In genomic region chr1:234979316-234980223, GRCh38 we compare ENCODE assay signal across 8 cellular contexts.
DNase-seq lines count a peak whose midpoint lies in the region; ATAC-seq, FAIRE-seq and TF ChIP-seq lines count a peak whose summit lies in the region.

No MANE protein-coding gene starts in this region.

- FAIRE-seq in endothelial cell of umbilical vein (lab: Jason Lieb, UNC) = no peak

- H3K27ac ChIP-seq in endothelial cell of umbilical vein (ENCODE audit: insufficient read depth, low read depth, low read length) (peak overlapping the region; percentile 88), sigmoid colon (peak overlapping the region; percentile 82 to 96 (median 86))

- no peaks in the 10 kb centered on the region for H3K79me2 ChIP-seq in endothelial cell of umbilical vein (ENCODE audit: control insufficient read depth, insufficient read depth, low read length)

- peaks cover 73% of the 10 kb centered on the region for H3K4me1 ChIP-seq in endothelial cell of umbilical vein (ENCODE audit: control insufficient read depth, extremely low read depth, insufficient read depth, low read length)
- peaks cover 0 to 65% (median 59%) of the 10 kb centered on the region in 4 donors for H3K4me1 ChIP-seq in sigmoid colon

- H3K27me3 ChIP-seq in endothelial cell of umbilical vein (ENCODE audit: control insufficient read depth in 2 of 2, insufficient read depth in 2 of 2, low read length in 2 of 2) (no peaks in the 10 kb centered on the region), sigmoid colon (no peaks in the 10 kb centered on the region)

- TF ChIP-seq CTCF in GM12864 (IDR thresholded peaks at IDR 0.05; ENCODE audit: low read depth, low read length, missing control alignments) (no peak), endothelial cell of umbilical vein (IDR thresholded peaks at IDR 0.05; ENCODE audit: extremely low read depth in 1 of 2, insufficient read depth in 1 of 2, low read depth in 1 of 2, low read length in 2 of 2) (no peak), sigmoid colon (IDR thresholded peaks at IDR 0.05) (no peak), GM20000 (IDR thresholded peaks at IDR 0.05; ENCODE audit: extremely low read depth, missing control alignments) (no peak)

- WGBS in sigmoid colon, 2 donors = 57 to 66% methylated on average over 14 of the region's 14 CpGs

- H3K4me2 ChIP-seq in endothelial cell of umbilical vein (ENCODE audit: insufficient read depth, low read length) = peak overlapping the region; percentile 1

- H3K36me3 ChIP-seq in endothelial cell of umbilical vein (ENCODE audit: control insufficient read depth in 2 of 2, extremely low read depth in 1 of 2, insufficient read depth in 2 of 2, low read length in 2 of 2) (no peaks in the 10 kb centered on the region), sigmoid colon (no peaks in the 10 kb centered on the region)

- H3K4me3 ChIP-seq in GM12864 (ENCODE audit: low read depth, low read length) = peak overlapping the region; percentile 38; the same call in 1 of the 2 replicates
- H3K4me3 ChIP-seq in endothelial cell of umbilical vein (replicated peaks in 1 of 3; ENCODE audit: insufficient read depth in 1 of 3, low read depth in 1 of 3, low read length in 3 of 3) = no peak overlapping the region
- H3K4me3 ChIP-seq in sigmoid colon = peak overlapping the region in 2 of 4 donors; percentile 8 to 15

- BruUV-seq in endothelial cell of umbilical vein (replicated peaks; lab: Mats Ljungman, UMichigan) = no TSS peak

- no peak for ATAC-seq in HG02623 (IDR thresholded peaks at IDR 0.05; ENCODE audit: unreplicated experiment)

- TF ChIP-seq POLR2A in endothelial cell of umbilical vein (IDR thresholded peaks at IDR 0.05; ENCODE audit: low read depth, low read length) = no peak
- TF ChIP-seq POLR2A in sigmoid colon (IDR thresholded peaks at IDR 0.05) = no peak

- no peaks in the 10 kb centered on the region for H3K9me3 ChIP-seq in endothelial cell of umbilical vein (replicated peaks; ENCODE audit: control insufficient read depth, insufficient read depth, low read length)
- H3K9me3 ChIP-seq in sigmoid colon = no peaks in the 10 kb centered on the region

- CTCF ChIA-PET in endothelial cell of umbilical vein (lab: Charles Lee) = interaction anchor here (0.6 to 3.8 kb wide), 16 partner anchors 8 to 480 kb away, joined by 3 to 19 read pairs (median 6); no protein-coding TSS in a partner anchor

- no peaks in the 10 kb centered on the region for H4K20me1 ChIP-seq in endothelial cell of umbilical vein (replicated peaks; ENCODE audit: control insufficient read depth, extremely low read depth, insufficient read depth, low read length)

- intact Hi-C loops in endothelial cell of umbilical vein (cut with micrococcal nuclease) = loop anchor here (1.0 to 2.0 kb wide), 10 partner anchors 8 to 480 kb away; no protein-coding TSS in a partner anchor
- intact Hi-C loops in sigmoid colon (cut with DNase I) = no loop called here

- no peak for TF ChIP-seq EP300 in sigmoid colon (IDR thresholded peaks at IDR 0.05)

- peak overlapping the region; percentile 69 for H3K9ac ChIP-seq in endothelial cell of umbilical vein (replicated peaks; ENCODE audit: extremely low read depth, insufficient read depth, low read length)

- dilution Hi-C loops in endothelial cell of umbilical vein (cut with MboI; ENCODE audit: extremely low pct_ligation_motif_present, low sequenced_read_pairs) = loop anchor here (25.0 kb wide), 1 partner anchor 367 kb away; the partner anchor contains the start of gene IRF2BP2

- no peaks in the 10 kb centered on the region for H3K9me1 ChIP-seq in endothelial cell of umbilical vein (replicated peaks; ENCODE audit: control insufficient read depth, extremely low read depth, insufficient read depth, low read length)

- POLR2A ChIA-PET in endothelial cell of umbilical vein (lab: Charles Lee) = interaction anchor here (0.7 to 1.3 kb wide), 2 partner anchors 255 to 256 kb away, joined by 6 to 11 read pairs; no protein-coding TSS in a partner anchor

- no peak for DNase-seq in GM12864 (ENCODE audit: low read depth)
- peak; percentile 44 for DNase-seq in RPMI8226
- DNase-seq in endothelial cell of umbilical vein (ENCODE audit: low read depth, low spot score) = peak; percentile 39
- DNase-seq in sigmoid colon = peak; percentile 70
- DNase-seq in effector CD4-positive, alpha-beta T cell = no peak
- DNase-seq in GM20000 (ENCODE audit: low spot score) = no peak
- no peak for DNase-seq in DMS53 treated with DMSO at 0.1 percent for 48 hours (lab: John Stamatoyannopoulos, UW; ENCODE audit: unreplicated experiment)

- no peak overlapping the region for H2AFZ ChIP-seq in endothelial cell of umbilical vein (ENCODE audit: low read depth, low read length)

TF ChIP-seq in endothelial cell of umbilical vein, 7 proteins besides CTCF, POLR2A, EP300 and RAD21:
- TF ChIP-seq GATA2 (IDR thresholded peaks at IDR 0.05; ENCODE audit: insufficient read depth, insufficient read length, low read depth, low read length) (no peak), MYC (IDR thresholded peaks at IDR 0.05; ENCODE audit: low read depth, low read length) (no peak), EZH2 (IDR thresholded peaks at IDR 0.05; ENCODE audit: borderline replicate concordance, low read depth, low read length, severe bottlenecking) (no peak), JUN (IDR thresholded peaks at IDR 0.05; ENCODE audit: borderline replicate concordance, insufficient read depth, insufficient read length, low read depth) (no peak), POLR2AphosphoS5 (IDR thresholded peaks at IDR 0.05; ENCODE audit: insufficient read depth, low read depth, low read length) (no peak), MAX (IDR thresholded peaks at IDR 0.05; ENCODE audit: insufficient read depth, insufficient read length) (no peak), FOS (IDR thresholded peaks at IDR 0.05; ENCODE audit: borderline replicate concordance, insufficient read depth, low read length) (no peak)
TF ChIP-seq in endothelial cell of umbilical vein: peak in this region for 0.

Comparison
In these comparisons a context has a peak if more than half of its experiments do, and no peak if none do; other contexts are left out.
1. DNase-seq: peak in RPMI8226 (single experiment), endothelial cell of umbilical vein (single experiment) and sigmoid colon (single experiment); none in GM12864 (single experiment), effector CD4-positive, alpha-beta T cell (single experiment), GM20000 (single experiment) and DMS53 treated with DMSO at 0.1 percent for 48 hours (single experiment).